4 cellular contexts compared by ENCODE assay signal in the genomic region with DNA sequence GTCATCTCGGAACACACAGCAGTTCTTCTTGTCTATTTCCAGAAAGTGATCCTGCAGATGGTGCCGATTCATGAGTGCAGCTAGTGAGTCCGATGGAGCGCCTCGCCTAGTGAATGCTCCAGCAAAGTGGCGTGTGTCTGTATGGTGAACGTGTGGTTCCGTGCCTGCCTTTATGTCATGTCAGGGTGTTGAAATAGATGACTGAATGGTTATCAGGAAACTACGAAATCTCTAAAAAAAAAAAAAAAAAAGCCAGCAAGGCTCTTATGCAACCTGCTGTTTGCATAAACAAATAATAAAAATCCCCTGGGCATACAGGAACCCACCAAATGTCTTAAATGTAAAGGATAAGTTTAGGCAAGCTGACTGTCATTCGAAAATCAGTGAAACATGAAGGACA. TPM values are rescaled to one million over a fixed set of nuclear protein-coding genes. Genes with fewer than 3 reads are reported as not detected.
"Had no signal": no experiment of that assay in that cellular context is flagged by ENCODE, and none has a peak within 500 bp of the region (broad histone marks: within the 10 kb centered on the region; RNA-seq: fewer than 3 reads in every experiment).

A gene (minus strand): TSS at position 146 of the 400 bp plus-strand sequence. CDS start 74 bp downstream, at position 72.

RNA-seq across cellular contexts. Expression of the gene that starts here (rescaled TPM):
- total RNA-seq: activated CD4-positive, alpha-beta T cell treated with anti-CD3 and anti-CD28 coated beads, Interleukin-2, amount 10 ng/mL, durations not matched to agents 7 days and 5 days; activated T-cell treated with anti-CD3 and anti-CD28 coated beads, Interleukin-2, amount 50 U/mL, for 72 hours; gastrocnemius medialis; naive thymus-derived CD8-positive, alpha-beta T cell had no signal
